Comparison of ENCODE assay signal across 2 cellular contexts in the genomic region with DNA sequence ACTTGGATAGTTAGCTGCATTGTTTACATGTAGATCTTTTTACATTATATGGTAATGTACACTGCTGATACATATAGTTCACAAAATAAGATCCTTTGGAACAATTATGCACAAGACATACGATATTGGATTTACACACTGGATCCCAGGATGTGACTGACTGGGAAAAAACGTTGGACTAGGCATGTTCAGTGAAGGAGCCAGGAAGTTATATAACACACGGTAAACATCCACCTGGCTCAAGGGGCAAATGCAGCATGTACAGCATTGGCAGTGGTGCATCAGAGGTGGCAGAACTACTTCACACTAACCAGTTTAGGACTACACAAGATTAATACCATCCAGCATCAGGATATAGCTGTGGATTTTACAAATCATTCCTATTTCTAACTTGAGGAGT. TPM values are rescaled to one million over a fixed set of nuclear protein-coding genes. Genes with fewer than 3 reads are reported as not detected.
"Had no signal": no experiment of that assay in that cellular context is flagged by ENCODE, and none has a peak within 500 bp of the region (broad histone marks: within the 10 kb centered on the region; RNA-seq: fewer than 3 reads in every experiment).

No MANE protein-coding gene starts in this region.

RNA-seq across cellular contexts. Expression of gene FREM1, which starts 10.6 kb away (rescaled TPM):
- total RNA-seq: lung microvascular endothelial cell had no signal
- polyA plus RNA-seq: immature natural killer cell had no signal
